In the genomic region with DNA sequence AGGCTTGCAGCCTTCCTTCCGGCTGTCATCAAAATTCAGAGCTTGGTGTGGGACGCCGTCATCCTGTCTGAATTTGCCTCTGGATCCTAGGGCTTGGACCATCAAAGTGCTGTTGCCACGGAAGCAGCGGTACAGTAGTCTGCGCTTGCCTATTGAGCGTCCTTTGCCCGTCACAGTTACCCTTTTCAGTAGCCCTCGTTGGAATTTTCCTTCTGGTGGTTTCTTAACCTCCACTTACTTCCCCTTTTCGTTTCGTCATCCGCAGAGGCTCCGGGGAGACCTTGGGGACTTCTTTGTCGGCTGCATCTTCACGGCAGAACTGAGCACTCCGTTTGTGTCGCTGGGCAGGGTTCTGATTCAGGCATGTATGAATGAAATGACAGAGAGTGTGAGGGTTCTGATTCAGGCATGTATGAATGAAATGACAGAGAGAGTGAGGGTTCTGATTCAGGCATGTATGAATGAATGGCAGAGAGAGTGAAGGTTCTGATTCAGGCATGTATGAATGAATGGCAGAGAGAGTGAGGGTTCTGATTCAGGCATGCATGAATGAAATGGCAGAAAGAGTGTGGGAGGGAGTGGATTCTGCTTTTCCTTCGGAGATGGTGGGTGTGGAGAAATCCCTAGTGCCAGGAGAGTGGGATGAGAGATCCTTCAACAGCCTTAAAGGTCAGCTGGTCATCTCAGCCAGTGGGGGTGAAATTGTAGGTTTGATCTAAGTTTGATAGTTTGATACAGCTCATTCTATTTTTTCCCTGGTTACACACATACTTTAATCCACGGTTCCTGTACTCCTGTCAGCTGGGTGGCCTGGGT, we compare ENCODE assay signal across 8 cellular contexts. TPM values are rescaled to one million over a fixed set of nuclear protein-coding genes. Genes with fewer than 3 reads are reported as not detected.
A peak's percentile ranks its signal among the peaks of the same experiment; 100 is the strongest.
DNase-seq lines count a peak whose midpoint lies in the region; ATAC-seq lines count a peak whose summit lies in the region.

No MANE protein-coding gene starts in this region.

- H3K9me3 Mint-ChIP-seq in activated CD4-positive, alpha-beta T cell treated with anti-CD3 and anti-CD28 coated beads for 36 hours (ENCODE audit: low read depth), result no peaks in the 10 kb centered on the region
- H3K9me3 Mint-ChIP-seq in activated CD4-positive, alpha-beta memory T cell treated with anti-CD3 and anti-CD28 coated beads for 36 hours, result no peaks in the 10 kb centered on the region

- H3K4me1 Mint-ChIP-seq in activated CD4-positive, alpha-beta T cell treated with anti-CD3 and anti-CD28 coated beads for 36 hours, result peaks cover 23% of the 10 kb centered on the region
- H3K4me1 Mint-ChIP-seq in activated CD4-positive, alpha-beta memory T cell treated with anti-CD3 and anti-CD28 coated beads for 36 hours (ENCODE audit: low read depth), result peaks cover 12% of the 10 kb centered on the region

- peak; percentile 78 for DNase-seq in activated CD4-positive, alpha-beta T cell treated with anti-CD3 and anti-CD28 coated beads for 36 hours
- no peak for DNase-seq in activated CD4-positive, alpha-beta T cell treated with anti-CD3 and anti-CD28 coated beads, Interleukin-2, amount 50 U/mL, for 4 hours
- DNase-seq in activated CD4-positive, alpha-beta memory T cell treated with anti-CD3 and anti-CD28 coated beads for 36 hours, result peak; percentile 69
- peak; percentile 68 for DNase-seq in pons (ENCODE audit: low spot score)
- no peak for DNase-seq in effector CD8-positive, alpha-beta T cell (lab: John Stamatoyannopoulos, UW)
- no peak for DNase-seq in AG08396 (ENCODE audit: low spot score)
- DNase-seq in COR-L47 (lab: John Stamatoyannopoulos, UW), result no peak

- H3K4me3 Mint-ChIP-seq in activated CD4-positive, alpha-beta T cell treated with anti-CD3 and anti-CD28 coated beads for 36 hours, result peak overlapping the region; percentile 38
- H3K4me3 Mint-ChIP-seq in activated CD4-positive, alpha-beta memory T cell treated with anti-CD3 and anti-CD28 coated beads for 36 hours, result no peak overlapping the region

- H3K27me3 Mint-ChIP-seq in activated CD4-positive, alpha-beta T cell treated with anti-CD3 and anti-CD28 coated beads for 36 hours, result no peaks in the 10 kb centered on the region
- no peaks in the 10 kb centered on the region for H3K27me3 Mint-ChIP-seq in activated CD4-positive, alpha-beta memory T cell treated with anti-CD3 and anti-CD28 coated beads for 36 hours

- POLR2A ChIA-PET in activated CD4-positive, alpha-beta T cell treated with anti-CD3 and anti-CD28 coated beads for 36 hours (lab: Charles Lee), result interaction anchor here (0.6 kb wide), 1 partner anchor 11 kb away, joined by 7 read pairs; no protein-coding TSS in a partner anchor
- POLR2A ChIA-PET in activated CD4-positive, alpha-beta memory T cell treated with anti-CD3 and anti-CD28 coated beads for 36 hours (lab: Charles Lee), result interaction anchor here (0.6 kb wide), 1 partner anchor 25 kb away, joined by 3 read pairs; no protein-coding TSS in a partner anchor

- CTCF ChIA-PET in activated CD4-positive, alpha-beta T cell treated with anti-CD3 and anti-CD28 coated beads for 36 hours (lab: Charles Lee), result interaction anchor here (1.2 to 1.5 kb wide), 2 partner anchors 12 to 14 kb away, joined by 3 to 5 read pairs; partner anchors contain the start of gene GEMIN4
- CTCF ChIA-PET in activated CD4-positive, alpha-beta memory T cell treated with anti-CD3 and anti-CD28 coated beads for 36 hours (lab: Charles Lee), result interaction anchor here (0.7 kb wide), 1 partner anchor 240 kb away, joined by 4 read pairs; no protein-coding TSS in a partner anchor

- peak overlapping the region; percentile 86 for H3K27ac Mint-ChIP-seq in activated CD4-positive, alpha-beta T cell treated with anti-CD3 and anti-CD28 coated beads for 36 hours
- peak overlapping the region; percentile 67 for H3K27ac Mint-ChIP-seq in activated CD4-positive, alpha-beta memory T cell treated with anti-CD3 and anti-CD28 coated beads for 36 hours

- intact Hi-C loops in activated CD4-positive, alpha-beta T cell treated with anti-CD3 and anti-CD28 coated beads for 36 hours (cut with DNase I, micrococcal nuclease), result loop anchor here in 1 of 2 experiments (1.0 kb wide), 1 partner anchor 97 kb away; no protein-coding TSS in a partner anchor
- intact Hi-C loops in activated CD4-positive, alpha-beta memory T cell treated with anti-CD3 and anti-CD28 coated beads for 36 hours (cut with micrococcal nuclease), result no loop called here

- H3K36me3 Mint-ChIP-seq in activated CD4-positive, alpha-beta T cell treated with anti-CD3 and anti-CD28 coated beads for 36 hours (ENCODE audit: low read depth), result peaks cover 69% of the 10 kb centered on the region
- H3K36me3 Mint-ChIP-seq in activated CD4-positive, alpha-beta memory T cell treated with anti-CD3 and anti-CD28 coated beads for 36 hours, result peaks cover 31% of the 10 kb centered on the region

- ATAC-seq in activated CD4-positive, alpha-beta T cell treated with anti-CD3 and anti-CD28 coated beads for 36 hours, result peak; percentile 88
- peak; percentile 59 for ATAC-seq in HG03139 (IDR thresholded peaks at IDR 0.05; ENCODE audit: unreplicated experiment)

RNA-seq across cellular contexts. Expression of gene TLCD3A, which starts 8.1 kb away (rescaled TPM):
- 10 to 100 TPM; 13.8 to 25.9 TPM for total RNA-seq in activated CD4-positive, alpha-beta T cell treated with anti-CD3 and anti-CD28 coated beads for 36 hours
- total RNA-seq in activated CD4-positive, alpha-beta memory T cell treated with anti-CD3 and anti-CD28 coated beads for 36 hours, result 1 to 10 TPM; 6.9 to 8.4 TPM

RNA-seq across cellular contexts. Expression of gene GEMIN4, which starts 11.6 kb away (rescaled TPM):
- 10 to 100 TPM; 49.7 to 56.1 TPM for total RNA-seq in activated CD4-positive, alpha-beta T cell treated with anti-CD3 and anti-CD28 coated beads for 36 hours
- 10 to 100 TPM; 38.8 to 39.6 TPM for total RNA-seq in activated CD4-positive, alpha-beta memory T cell treated with anti-CD3 and anti-CD28 coated beads for 36 hours

RNA-seq across cellular contexts. Expression of gene VPS53, which starts 25.8 kb away (rescaled TPM):
- 10 to 100 TPM; 57.6 to 73.2 TPM for total RNA-seq in activated CD4-positive, alpha-beta T cell treated with anti-CD3 and anti-CD28 coated beads for 36 hours
- 10 to 100 TPM; 57.1 to 59.9 TPM for total RNA-seq in activated CD4-positive, alpha-beta memory T cell treated with anti-CD3 and anti-CD28 coated beads for 36 hours

RNA-seq across cellular contexts. Expression of gene GLOD4, which starts 41.6 kb away (rescaled TPM):
- total RNA-seq in activated CD4-positive, alpha-beta T cell treated with anti-CD3 and anti-CD28 coated beads for 36 hours, result 10 to 100 TPM; 59.5 to 64.0 TPM
- 10 to 100 TPM; 56.3 to 66.5 TPM for total RNA-seq in activated CD4-positive, alpha-beta memory T cell treated with anti-CD3 and anti-CD28 coated beads for 36 hours

RNA-seq across cellular contexts. Expression of gene MRM3, which starts 41.7 kb away (rescaled TPM):
- 10 to 100 TPM; 20.6 to 31.4 TPM for total RNA-seq in activated CD4-positive, alpha-beta T cell treated with anti-CD3 and anti-CD28 coated beads for 36 hours
- 10 to 100 TPM; 24.6 to 26.1 TPM for total RNA-seq in activated CD4-positive, alpha-beta memory T cell treated with anti-CD3 and anti-CD28 coated beads for 36 hours

Comparison
In these comparisons a context has a peak if more than half of its experiments do, and no peak if none do; other contexts are left out.
1. DNase-seq: peak in activated CD4-positive, alpha-beta T cell treated with anti-CD3 and anti-CD28 coated beads for 36 hours (single experiment), activated CD4-positive, alpha-beta memory T cell treated with anti-CD3 and anti-CD28 coated beads for 36 hours (single experiment) and pons (single experiment); none in activated CD4-positive, alpha-beta T cell treated with anti-CD3 and anti-CD28 coated beads, Interleukin-2, amount 50 U/mL, for 4 hours (0 of 2), effector CD8-positive, alpha-beta T cell (single experiment), AG08396 (single experiment) and COR-L47 (single experiment).